In the genomic region with DNA sequence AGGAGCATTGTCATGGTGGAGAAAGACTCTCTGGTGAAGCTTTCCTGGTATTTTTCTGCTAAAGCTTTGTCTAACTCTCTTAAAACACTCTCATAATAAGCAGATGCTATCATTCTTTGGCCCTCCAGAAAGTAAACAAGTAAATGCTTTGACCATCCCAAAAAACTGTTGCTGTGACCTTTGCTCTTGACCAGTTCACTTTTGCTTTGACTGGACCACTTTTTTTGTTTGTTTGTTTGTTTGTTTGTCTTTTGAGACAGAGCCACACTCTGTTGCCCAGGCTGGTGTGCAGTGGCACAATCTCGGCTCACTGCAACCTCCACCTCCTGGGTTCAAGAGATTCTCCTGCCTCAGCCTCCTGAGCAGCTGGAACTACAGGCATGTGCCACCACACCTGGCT, we compare ENCODE assay signal across 8 cellular contexts. TPM values are rescaled to one million over a fixed set of nuclear protein-coding genes. Genes with fewer than 3 reads are reported as not detected.
"Had no signal": no experiment of that assay in that cellular context is flagged by ENCODE, and none has a peak within 500 bp of the region (broad histone marks: within the 10 kb centered on the region; RNA-seq: fewer than 3 reads in every experiment).

No MANE protein-coding gene starts in this region.

RNA-seq across cellular contexts. Expression of gene ADORA3, which starts 44.4 kb away (rescaled TPM):
- total RNA-seq: PC-3, PC-9, RPMI7951, SJCRH30, SJSA1, SK-MEL-5 had no signal
- polyA plus RNA-seq: SK-N-SH had no signal

RNA-seq across cellular contexts. Expression of gene TMIGD3, which starts 44.4 kb away (rescaled TPM):
- total RNA-seq: OCI-LY7, PC-3, PC-9, RPMI7951, SJCRH30, SJSA1 had no signal
- polyA plus RNA-seq: SK-N-SH had no signal
